Comparison of ENCODE assay signal across 1 cellular context in genomic region chr16:29014561-29015029, GRCh38.
TF ChIP-seq lines count a peak whose summit lies in the region.

No MANE protein-coding gene starts in this region.

TF ChIP-seq in K562, 482 proteins besides CTCF, POLR2A, EP300 and RAD21:
- TF ChIP-seq XRCC5 (IDR thresholded peaks at IDR 0.05; ENCODE audit: low read depth, low read length) (no peak), ZNF146 (CRISPR knock-in tag; IDR thresholded peaks at IDR 0.05; ENCODE audit: unreplicated experiment) (no peak), ZNF3 (CRISPR knock-in tag; IDR thresholded peaks at IDR 0.05) (no peak), FOXK2 (conservative IDR thresholded peaks at IDR 0.05 in 1 of 2, IDR thresholded peaks at IDR 0.05 in 1 of 2; ENCODE audit: low read depth in 2 of 2) (no peak), BRF1 (IDR thresholded peaks at IDR 0.05; ENCODE audit: borderline replicate concordance, extremely low read depth, insufficient read length) (no peak), HNRNPUL1 (IDR thresholded peaks at IDR 0.05; ENCODE audit: low read length) (no peak), GABPB2 (CRISPR knock-in tag; conservative IDR thresholded peaks at IDR 0.05) (no peak), ZC3H4 (CRISPR knock-in tag; IDR thresholded peaks at IDR 0.05; ENCODE audit: borderline replicate concordance) (no peak), SAFB2 (IDR thresholded peaks at IDR 0.05; ENCODE audit: borderline replicate concordance, low read depth, low read length, severe bottlenecking) (no peak), SREBF1 (IDR thresholded peaks at IDR 0.05; ENCODE audit: borderline replicate concordance, low read depth, low read length) (no peak), BHLHE40 (IDR thresholded peaks at IDR 0.05; ENCODE audit: low read length) (no peak), SRSF7 (optimal IDR thresholded peaks at IDR 0.05; ENCODE audit: low read depth, low read length) (no peak), XRCC4 (IDR thresholded peaks at IDR 0.05; ENCODE audit: extremely low read depth, insufficient read depth, insufficient read length) (no peak), KLF1 (tag; IDR thresholded peaks at IDR 0.05) (no peak), ZNF384 (IDR thresholded peaks at IDR 0.05; ENCODE audit: low read depth, low read length) (no peak), CBX2 (IDR thresholded peaks at IDR 0.05; ENCODE audit: insufficient read depth, low read length, poor library complexity, severe bottlenecking) (no peak), EWSR1 (IDR thresholded peaks at IDR 0.05; ENCODE audit: borderline replicate concordance, low read depth, partially characterized antibody) (no peak), ZMIZ1 (IDR thresholded peaks at IDR 0.05; ENCODE audit: low read depth in 2 of 2, low read length in 2 of 2) (no peak), IFI16 (CRISPR knock-in tag; IDR thresholded peaks at IDR 0.05) (no peak)
